Comparison of ENCODE assay signal across 6 cellular contexts in genomic region chr4:985123-985830, GRCh38. TPM values are rescaled to one million over a fixed set of nuclear protein-coding genes. Genes with fewer than 3 reads are reported as not detected.
DNase-seq lines count a peak whose midpoint lies in the region; ATAC-seq and TF ChIP-seq lines count a peak whose summit lies in the region.

No MANE protein-coding gene starts in this region.

- no peak for TF ChIP-seq CTCF in DOHH2 (IDR thresholded peaks at IDR 0.05; ENCODE audit: low read depth, low read length, poor library complexity, severe bottlenecking)
- no peak for TF ChIP-seq CTCF in activated B cell treated with CpG ODN at 0.5 μM for 24 hours (IDR thresholded peaks at IDR 0.05)
- peak in 3 of 6 experiments; percentile 5 to 15 (median 13) for TF ChIP-seq CTCF in esophagus squamous epithelium (IDR thresholded peaks at IDR 0.05)

- H3K9me3 ChIP-seq in DOHH2 (ENCODE audit: control insufficient read depth, insufficient read depth, low read length) (no peaks in the 10 kb centered on the region), esophagus squamous epithelium (no peaks in the 10 kb centered on the region)

- intact Hi-C loops in activated B cell treated with CpG ODN at 0.5 μM for 24 hours (cut with micrococcal nuclease): loop anchor here (5.0 to 10.0 kb wide), 2 partner anchors 63 to 650 kb away; partner anchors contain the start of gene ZNF141
- intact Hi-C loops in esophagus squamous epithelium (cut with DNase I): no loop called here

- H3F3A ChIP-seq in DOHH2 (ENCODE audit: control insufficient read depth, insufficient read depth): no peaks in the 10 kb centered on the region

- peaks cover 19% of the 10 kb centered on the region for H3K4me1 ChIP-seq in DOHH2 (ENCODE audit: control insufficient read depth, low read length)
- H3K4me1 ChIP-seq in esophagus squamous epithelium: peaks cover 23 to 44% (median 24%) of the 10 kb centered on the region in 3 donors

- CTCF ChIA-PET in activated B cell treated with CpG ODN at 0.5 μM for 24 hours (lab: Charles Lee): interaction anchor here (3.7 kb wide), 1 partner anchor 243 kb away, joined by 43 read pairs; no protein-coding TSS in a partner anchor

- no peaks in the 10 kb centered on the region for H3K27me3 ChIP-seq in DOHH2 (ENCODE audit: control insufficient read depth, low read length)
- no peaks in the 10 kb centered on the region for H3K27me3 ChIP-seq in esophagus squamous epithelium

- no peaks in the 10 kb centered on the region for H3K79me2 ChIP-seq in DOHH2 (ENCODE audit: control insufficient read depth, low read length)

- peaks cover 19% of the 10 kb centered on the region for H3K4me1 Mint-ChIP-seq in activated B cell treated with CpG ODN at 0.5 μM for 24 hours

- DNase-seq in activated B cell treated with CpG ODN at 0.5 μM for 24 hours (peak; percentile 57), esophagus squamous epithelium (lab: John Stamatoyannopoulos, UW) (no peak)
- DNase-seq in stimulated activated CD4-positive, alpha-beta T cell treated with anti-CD3 and anti-CD28 coated beads, Interleukin-1b, Interleukin-23, amount 100 ng/mL, for 4 hours (ENCODE audit: low read depth in 2 of 2): peak; percentile 56 to 78

- no peaks in the 10 kb centered on the region for H3K36me3 ChIP-seq in DOHH2 (ENCODE audit: control insufficient read depth, low read length)
- peaks cover 0 to 16% (median 0%) of the 10 kb centered on the region in 3 donors for H3K36me3 ChIP-seq in esophagus squamous epithelium

- no peaks in the 10 kb centered on the region for H3K9me2 ChIP-seq in DOHH2 (replicated peaks; ENCODE audit: control insufficient read depth, low read length)

- no peaks in the 10 kb centered on the region for H4K20me1 ChIP-seq in DOHH2 (ENCODE audit: control insufficient read depth, insufficient read depth, low read depth, low read length)

- peaks cover 3% of the 10 kb centered on the region for H3K36me3 Mint-ChIP-seq in activated B cell treated with CpG ODN at 0.5 μM for 24 hours (ENCODE audit: low read depth)

- H3K27ac ChIP-seq in DOHH2 (ENCODE audit: low read depth, low read length) (no peak overlapping the region), esophagus squamous epithelium (no peak overlapping the region)

- H3K9me3 Mint-ChIP-seq in activated B cell treated with CpG ODN at 0.5 μM for 24 hours: no peaks in the 10 kb centered on the region

- 46 to 56% methylated on average over 10 to 13 of the region's 23 CpGs for WGBS in esophagus squamous epithelium, 2 donors

- no peak overlapping the region for H3K27ac Mint-ChIP-seq in activated B cell treated with CpG ODN at 0.5 μM for 24 hours

- peak overlapping the region; percentile 77 for H3K4me2 ChIP-seq in DOHH2 (ENCODE audit: low read length)

- POLR2A ChIA-PET in activated B cell treated with CpG ODN at 0.5 μM for 24 hours (lab: Charles Lee): interaction anchor here (2.3 kb wide), 1 partner anchor 53 kb away, joined by 9 read pairs; the partner anchor contains the start of genes GAK and TMEM175

- H3K4me3 ChIP-seq in DOHH2 (ENCODE audit: low read length): no peak overlapping the region
- H3K4me3 ChIP-seq in esophagus squamous epithelium: peak overlapping the region; percentile 8 to 51 (median 33)

- ATAC-seq in activated B cell treated with CpG ODN at 0.5 μM for 24 hours (ENCODE audit: low read depth): peak; percentile 46
- ATAC-seq in HG02981 (IDR thresholded peaks at IDR 0.05; ENCODE audit: unreplicated experiment): no peak
- no peak for ATAC-seq in HG02798 (IDR thresholded peaks at IDR 0.05; ENCODE audit: poor library complexity, unreplicated experiment)

- H3K27me3 Mint-ChIP-seq in activated B cell treated with CpG ODN at 0.5 μM for 24 hours: no peaks in the 10 kb centered on the region

- peak overlapping the region; percentile 59 for H3K4me3 Mint-ChIP-seq in activated B cell treated with CpG ODN at 0.5 μM for 24 hours

- TF ChIP-seq POLR2A in esophagus squamous epithelium (IDR thresholded peaks at IDR 0.05): no peak

RNA-seq across cellular contexts. Expression of gene IDUA, which starts 1.6 kb away (rescaled TPM):
- total RNA-seq in activated B cell treated with CpG ODN at 0.5 μM for 24 hours (24.7 and 32.9 TPM in 2 replicates), esophagus squamous epithelium (10 to 100 TPM in 2 of 4 donors, 1 to 10 TPM in 2; 4.3 to 20.5 (median 14.1) TPM)

RNA-seq across cellular contexts. Expression of gene SLC26A1, which starts 7.9 kb away (rescaled TPM):
- total RNA-seq in activated B cell treated with CpG ODN at 0.5 μM for 24 hours: 0.15 TPM in 1 of 2 replicates, not detected in the other
- total RNA-seq in esophagus squamous epithelium: not detected

RNA-seq across cellular contexts. Expression of gene DGKQ, which starts 11.9 kb away (rescaled TPM):
- total RNA-seq in activated B cell treated with CpG ODN at 0.5 μM for 24 hours: 16.3 and 16.4 TPM in 2 replicates
- 10 to 100 TPM in 2 of 4 donors, 1 to 10 TPM in 2; 9.5 to 12.0 (median 10.7) TPM for total RNA-seq in esophagus squamous epithelium

RNA-seq across cellular contexts. Expression of gene FGFRL1, which starts 26.1 kb away (rescaled TPM):
- 4.2 and 5.6 TPM in 2 replicates for total RNA-seq in activated B cell treated with CpG ODN at 0.5 μM for 24 hours
- 10 to 100 TPM in 1 of 4 donors, 1 to 10 TPM in 3; 2.8 to 10.1 (median 4.7) TPM for total RNA-seq in esophagus squamous epithelium

RNA-seq across cellular contexts. Expression of gene TMEM175, which starts 53.0 kb away (rescaled TPM):
- total RNA-seq in activated B cell treated with CpG ODN at 0.5 μM for 24 hours (24.5 and 28.8 TPM in 2 replicates), esophagus squamous epithelium (10 to 100 TPM in 3 of 4 donors, 1 to 10 TPM in 1; 8.4 to 22.9 (median 19.7) TPM)
